22 cellular contexts compared by ENCODE assay signal in the genomic region with DNA sequence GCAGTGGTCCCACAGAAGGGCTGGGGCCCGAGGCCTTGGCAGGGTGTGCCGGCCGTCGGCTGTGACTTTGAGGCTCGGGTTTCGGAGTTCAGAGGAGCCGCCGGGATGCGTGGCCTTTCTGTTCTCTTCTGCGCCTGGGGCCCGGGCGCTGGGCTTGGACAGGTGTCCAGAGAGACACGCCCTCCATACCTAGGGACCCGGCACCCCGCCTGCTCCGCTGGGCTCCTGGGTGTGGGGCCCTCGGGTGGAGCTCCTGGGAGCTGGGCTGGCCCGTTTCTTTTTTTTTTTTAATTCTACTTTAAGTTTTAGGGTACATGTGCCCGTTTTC. TPM values are rescaled to one million over a fixed set of nuclear protein-coding genes. Genes with fewer than 3 reads are reported as not detected.
"Had no signal": no experiment of that assay in that cellular context is flagged by ENCODE, and none has a peak within 500 bp of the region (broad histone marks: within the 10 kb centered on the region; RNA-seq: fewer than 3 reads in every experiment).

No MANE protein-coding gene starts in this region.

- H3K4me3 ChIP-seq: neural progenitor cell, pancreas, smooth muscle cell, thoracic aorta had no signal

- H3K9me3 ChIP-seq: pancreas, thoracic aorta had no signal

- H3K4me1 ChIP-seq: foreskin keratinocyte, pancreas had no signal

- H3K27me3 ChIP-seq: foreskin keratinocyte, neural progenitor cell, pancreas had no signal

- DNase-seq: cerebellar nuclear complex; effector CD4-positive, alpha-beta T cell; endodermal cell; erythroblast; foreskin keratinocyte; immature natural killer cell; left ventricle myocardium superior; mesendoderm; naive thymus-derived CD8-positive, alpha-beta T cell; nucleus accumbens; pancreas; right cardiac atrium; stimulated activated CD4-positive, alpha-beta T cell treated with anti-CD3 and anti-CD28 coated beads, Interleukin-4, amount 100 ng/mL, for 1 hour; stimulated activated naive B cell treated with anti-CD40 and anti-IgM and Interleukin-4, amounts not matched to agents 10 μg/mL and 1 μg/mL and 100 μg/mL, for 72 hours; stimulated activated naive CD8-positive, alpha-beta T cell treated with anti-CD3 and anti-CD28 coated beads, Interleukin-15, amount 100 ng/mL, for 72 hours; substantia nigra; trophoblast cell had no signal

- H3K27ac ChIP-seq: foreskin keratinocyte, neural progenitor cell, pancreas, thoracic aorta had no signal

- H3K36me3 ChIP-seq: neural progenitor cell had no signal

- ATAC-seq: foreskin keratinocyte; left ventricle myocardium superior; naive thymus-derived CD8-positive, alpha-beta T cell; pancreas; right cardiac atrium; stimulated activated naive B cell treated with anti-CD40 and anti-IgM and Interleukin-4, amounts not matched to agents 10 μg/mL and 1 μg/mL and 100 μg/mL, for 72 hours; stimulated activated naive CD8-positive, alpha-beta T cell treated with anti-CD3 and anti-CD28 coated beads, Interleukin-15, amount 100 ng/mL, for 72 hours had no signal

RNA-seq across cellular contexts. Expression of a gene that starts 29.5 kb away (rescaled TPM):
- total RNA-seq: endothelial cell of umbilical vein, foreskin keratinocyte, left ventricle myocardium superior, thoracic aorta had no signal
- polyA plus RNA-seq: foreskin keratinocyte, keratinocyte had no signal
